ENCODE assay signal across 1 cellular context in the genomic region with DNA sequence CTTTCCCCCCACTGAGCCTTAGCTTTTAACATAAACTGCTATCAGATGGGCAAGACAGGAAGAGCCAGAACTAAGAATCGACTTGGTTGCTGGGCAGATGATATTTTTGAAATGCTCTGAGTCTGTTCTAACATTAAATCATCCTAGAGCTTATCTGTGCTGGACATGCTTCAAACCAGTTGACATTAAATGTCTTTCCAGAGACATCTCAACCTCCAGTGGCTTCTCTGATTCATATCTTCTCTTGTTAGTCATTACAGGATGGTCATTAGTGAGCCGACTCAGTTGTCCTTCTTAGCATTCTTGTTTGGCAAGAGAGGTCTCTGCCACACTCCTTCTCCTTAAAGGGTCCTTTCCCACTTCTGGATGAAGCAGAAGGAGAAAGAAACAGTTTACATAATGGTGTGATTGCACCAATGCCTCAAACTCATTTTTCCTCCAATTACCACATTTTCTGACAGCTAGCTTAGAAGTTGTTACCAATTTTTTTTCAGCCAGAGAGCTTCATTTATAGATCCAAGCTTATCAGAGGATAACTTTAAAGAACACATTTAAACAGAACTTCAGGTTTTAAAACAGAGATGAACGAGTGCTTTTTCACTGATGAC.
TF ChIP-seq lines count a peak whose summit lies in the region.

No MANE protein-coding gene starts in this region.

TF ChIP-seq in K562, 482 proteins besides CTCF, POLR2A, EP300 and RAD21 (continued from another document and continues in another):
- TF ChIP-seq, protein P1, sequence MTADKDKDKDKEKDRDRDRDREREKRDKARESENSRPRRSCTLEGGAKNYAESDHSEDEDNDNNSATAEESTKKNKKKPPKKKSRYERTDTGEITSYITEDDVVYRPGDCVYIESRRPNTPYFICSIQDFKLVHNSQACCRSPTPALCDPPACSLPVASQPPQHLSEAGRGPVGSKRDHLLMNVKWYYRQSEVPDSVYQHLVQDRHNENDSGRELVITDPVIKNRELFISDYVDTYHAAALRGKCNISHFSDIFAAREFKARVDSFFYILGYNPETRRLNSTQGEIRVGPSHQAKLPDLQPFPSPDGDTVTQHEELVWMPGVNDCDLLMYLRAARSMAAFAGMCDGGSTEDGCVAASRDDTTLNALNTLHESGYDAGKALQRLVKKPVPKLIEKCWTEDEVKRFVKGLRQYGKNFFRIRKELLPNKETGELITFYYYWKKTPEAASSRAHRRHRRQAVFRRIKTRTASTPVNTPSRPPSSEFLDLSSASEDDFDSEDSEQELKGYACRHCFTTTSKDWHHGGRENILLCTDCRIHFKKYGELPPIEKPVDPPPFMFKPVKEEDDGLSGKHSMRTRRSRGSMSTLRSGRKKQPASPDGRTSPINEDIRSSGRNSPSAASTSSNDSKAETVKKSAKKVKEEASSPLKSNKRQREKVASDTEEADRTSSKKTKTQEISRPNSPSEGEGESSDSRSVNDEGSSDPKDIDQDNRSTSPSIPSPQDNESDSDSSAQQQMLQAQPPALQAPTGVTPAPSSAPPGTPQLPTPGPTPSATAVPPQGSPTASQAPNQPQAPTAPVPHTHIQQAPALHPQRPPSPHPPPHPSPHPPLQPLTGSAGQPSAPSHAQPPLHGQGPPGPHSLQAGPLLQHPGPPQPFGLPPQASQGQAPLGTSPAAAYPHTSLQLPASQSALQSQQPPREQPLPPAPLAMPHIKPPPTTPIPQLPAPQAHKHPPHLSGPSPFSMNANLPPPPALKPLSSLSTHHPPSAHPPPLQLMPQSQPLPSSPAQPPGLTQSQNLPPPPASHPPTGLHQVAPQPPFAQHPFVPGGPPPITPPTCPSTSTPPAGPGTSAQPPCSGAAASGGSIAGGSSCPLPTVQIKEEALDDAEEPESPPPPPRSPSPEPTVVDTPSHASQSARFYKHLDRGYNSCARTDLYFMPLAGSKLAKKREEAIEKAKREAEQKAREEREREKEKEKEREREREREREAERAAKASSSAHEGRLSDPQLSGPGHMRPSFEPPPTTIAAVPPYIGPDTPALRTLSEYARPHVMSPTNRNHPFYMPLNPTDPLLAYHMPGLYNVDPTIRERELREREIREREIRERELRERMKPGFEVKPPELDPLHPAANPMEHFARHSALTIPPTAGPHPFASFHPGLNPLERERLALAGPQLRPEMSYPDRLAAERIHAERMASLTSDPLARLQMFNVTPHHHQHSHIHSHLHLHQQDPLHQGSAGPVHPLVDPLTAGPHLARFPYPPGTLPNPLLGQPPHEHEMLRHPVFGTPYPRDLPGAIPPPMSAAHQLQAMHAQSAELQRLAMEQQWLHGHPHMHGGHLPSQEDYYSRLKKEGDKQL (CRISPR knock-in tag; IDR thresholded peaks at IDR 0.05; ENCODE audit: borderline replicate concordance) = no peak
- TF ChIP-seq MTA2 (IDR thresholded peaks at IDR 0.05; ENCODE audit: low read depth) (peak; percentile 30; the same call in 1 of the 2 replicates), TEAD2 (tag; IDR thresholded peaks at IDR 0.05) (no peak), CBFA2T3 (IDR thresholded peaks at IDR 0.05) (peak; percentile 79), SPI1 (IDR thresholded peaks at IDR 0.05; ENCODE audit: borderline replicate concordance, low read depth, low read length) (no peak), FOXA3 (CRISPR knock-in tag; conservative IDR thresholded peaks at IDR 0.05 in 1 of 2, IDR thresholded peaks at IDR 0.05 in 1 of 2) (peak in 1 of 2 experiments; percentile 37; a peak in 1 of 4 replicates), XRCC3 (IDR thresholded peaks at IDR 0.05) (no peak), ZNF57 (CRISPR knock-in tag; IDR thresholded peaks at IDR 0.05) (no peak), ZC3H8 (IDR thresholded peaks at IDR 0.05) (no peak), RB1 (IDR thresholded peaks at IDR 0.05; ENCODE audit: low read depth) (no peak), SOX6 (IDR thresholded peaks at IDR 0.05) (peak; percentile 67; the same call in 1 of the 2 replicates), ZNF584 (CRISPR knock-in tag; IDR thresholded peaks at IDR 0.05; ENCODE audit: low read depth) (0 out of 2 replicates have a peak, but pooled peaks have one; percentile 48), SAFB (IDR thresholded peaks at IDR 0.05; ENCODE audit: borderline replicate concordance, low read depth, low read length) (no peak), TCF7L2 (IDR thresholded peaks at IDR 0.05; ENCODE audit: low read depth, low read length) (no peak), NFIC (IDR thresholded peaks at IDR 0.05) (no peak), NBN (IDR thresholded peaks at IDR 0.05; ENCODE audit: low read depth) (no peak), ZBTB17 (CRISPR knock-in tag; IDR thresholded peaks at IDR 0.05) (no peak), KDM4B (IDR thresholded peaks at IDR 0.05; ENCODE audit: borderline replicate concordance in 2 of 2, low read depth in 1 of 2) (no peak), POLR2G (IDR thresholded peaks at IDR 0.05; ENCODE audit: low read depth, low read length) (no peak), RBFOX2 (IDR thresholded peaks at IDR 0.05; ENCODE audit: low read depth, low read length) (no peak), ZNF696 (CRISPR knock-in tag; conservative IDR thresholded peaks at IDR 0.05) (no peak), ZNF124 (CRISPR knock-in tag; IDR thresholded peaks at IDR 0.05) (no peak), ZNF134 (CRISPR knock-in tag; conservative IDR thresholded peaks at IDR 0.05) (no peak), FOXM1 (IDR thresholded peaks at IDR 0.05; ENCODE audit: low read depth) (no peak), FOXM1 (CRISPR knock-in tag; IDR thresholded peaks at IDR 0.05; ENCODE audit: low read depth) (no peak), BDP1 (IDR thresholded peaks at IDR 0.05; ENCODE audit: insufficient read depth, insufficient read length) (no peak), NFE2 (IDR thresholded peaks at IDR 0.05; ENCODE audit: low read depth) (no peak), CHCHD3 (CRISPR knock-in tag; IDR thresholded peaks at IDR 0.05) (no peak), NCOR1 (IDR thresholded peaks at IDR 0.05) (0 out of 2 replicates have a peak, but pooled peaks have one; percentile 36), MXI1 (IDR thresholded peaks at IDR 0.05; ENCODE audit: low read depth, low read length) (no peak), DNMT1 (IDR thresholded peaks at IDR 0.05) (no peak), C11orf30 (IDR thresholded peaks at IDR 0.05; ENCODE audit: low read depth) (no peak), EGR1 (conservative IDR thresholded peaks at IDR 0.05) (no peak), CBX1 (IDR thresholded peaks at IDR 0.05; ENCODE audit: low read depth) (no peak), KLF13 (tag; IDR thresholded peaks at IDR 0.05; ENCODE audit: borderline replicate concordance, low read depth) (no peak), SRSF7 (optimal IDR thresholded peaks at IDR 0.05; ENCODE audit: low read depth, low read length) (no peak), RBBP5 (IDR thresholded peaks at IDR 0.05; ENCODE audit: borderline replicate concordance, insufficient read depth, low read length, poor library complexity, severe bottlenecking) (no peak), RBM14 (IDR thresholded peaks at IDR 0.05; ENCODE audit: borderline replicate concordance, insufficient read depth, low read depth, low read length) (no peak), SMARCA4 (IDR thresholded peaks at IDR 0.05) (peak; percentile 58; the same call in 1 of the 2 replicates), ADNP (tag; IDR thresholded peaks at IDR 0.05) (no peak), ATF7 (IDR thresholded peaks at IDR 0.05) (no peak), TCFL5 (CRISPR knock-in tag; conservative IDR thresholded peaks at IDR 0.05) (no peak), TAF9B (IDR thresholded peaks at IDR 0.05; ENCODE audit: partially characterized antibody) (no peak), ZNF217 (CRISPR knock-in tag; IDR thresholded peaks at IDR 0.05) (no peak), U2AF1 (optimal IDR thresholded peaks at IDR 0.05; ENCODE audit: low read depth, low read length) (no peak), CAMTA2 (CRISPR knock-in tag; conservative IDR thresholded peaks at IDR 0.05) (no peak), ZNF644 (tag; IDR thresholded peaks at IDR 0.05; ENCODE audit: low read depth) (no peak; the same call in 1 of the 2 replicates), ESRRA (IDR thresholded peaks at IDR 0.05; ENCODE audit: borderline replicate concordance, low read depth) (no peak), TGIF2 (CRISPR knock-in tag; IDR thresholded peaks at IDR 0.05) (no peak)
- TF ChIP-seq, protein P2, sequence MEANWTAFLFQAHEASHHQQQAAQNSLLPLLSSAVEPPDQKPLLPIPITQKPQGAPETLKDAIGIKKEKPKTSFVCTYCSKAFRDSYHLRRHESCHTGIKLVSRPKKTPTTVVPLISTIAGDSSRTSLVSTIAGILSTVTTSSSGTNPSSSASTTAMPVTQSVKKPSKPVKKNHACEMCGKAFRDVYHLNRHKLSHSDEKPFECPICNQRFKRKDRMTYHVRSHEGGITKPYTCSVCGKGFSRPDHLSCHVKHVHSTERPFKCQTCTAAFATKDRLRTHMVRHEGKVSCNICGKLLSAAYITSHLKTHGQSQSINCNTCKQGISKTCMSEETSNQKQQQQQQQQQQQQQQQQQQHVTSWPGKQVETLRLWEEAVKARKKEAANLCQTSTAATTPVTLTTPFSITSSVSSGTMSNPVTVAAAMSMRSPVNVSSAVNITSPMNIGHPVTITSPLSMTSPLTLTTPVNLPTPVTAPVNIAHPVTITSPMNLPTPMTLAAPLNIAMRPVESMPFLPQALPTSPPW (CRISPR knock-in tag; IDR thresholded peaks at IDR 0.05) = peak; percentile 38; the same call in 1 of the 2 replicates
- TF ChIP-seq, protein P3, sequence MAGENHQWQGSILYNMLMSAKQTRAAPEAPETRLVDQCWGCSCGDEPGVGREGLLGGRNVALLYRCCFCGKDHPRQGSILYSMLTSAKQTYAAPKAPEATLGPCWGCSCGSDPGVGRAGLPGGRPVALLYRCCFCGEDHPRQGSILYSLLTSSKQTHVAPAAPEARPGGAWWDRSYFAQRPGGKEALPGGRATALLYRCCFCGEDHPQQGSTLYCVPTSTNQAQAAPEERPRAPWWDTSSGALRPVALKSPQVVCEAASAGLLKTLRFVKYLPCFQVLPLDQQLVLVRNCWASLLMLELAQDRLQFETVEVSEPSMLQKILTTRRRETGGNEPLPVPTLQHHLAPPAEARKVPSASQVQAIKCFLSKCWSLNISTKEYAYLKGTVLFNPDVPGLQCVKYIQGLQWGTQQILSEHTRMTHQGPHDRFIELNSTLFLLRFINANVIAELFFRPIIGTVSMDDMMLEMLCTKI (IDR thresholded peaks at IDR 0.05; ENCODE audit: partially characterized antibody) = no peak
- TF ChIP-seq, protein P4, sequence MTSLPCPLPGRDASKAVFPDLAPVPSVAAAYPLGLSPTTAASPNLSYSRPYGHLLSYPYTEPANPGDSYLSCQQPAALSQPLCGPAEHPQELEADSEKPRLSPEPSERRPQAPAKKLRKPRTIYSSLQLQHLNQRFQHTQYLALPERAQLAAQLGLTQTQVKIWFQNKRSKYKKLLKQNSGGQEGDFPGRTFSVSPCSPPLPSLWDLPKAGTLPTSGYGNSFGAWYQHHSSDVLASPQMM (CRISPR knock-in tag; IDR thresholded peaks at IDR 0.05) = no peak
- TF ChIP-seq, protein P5, sequence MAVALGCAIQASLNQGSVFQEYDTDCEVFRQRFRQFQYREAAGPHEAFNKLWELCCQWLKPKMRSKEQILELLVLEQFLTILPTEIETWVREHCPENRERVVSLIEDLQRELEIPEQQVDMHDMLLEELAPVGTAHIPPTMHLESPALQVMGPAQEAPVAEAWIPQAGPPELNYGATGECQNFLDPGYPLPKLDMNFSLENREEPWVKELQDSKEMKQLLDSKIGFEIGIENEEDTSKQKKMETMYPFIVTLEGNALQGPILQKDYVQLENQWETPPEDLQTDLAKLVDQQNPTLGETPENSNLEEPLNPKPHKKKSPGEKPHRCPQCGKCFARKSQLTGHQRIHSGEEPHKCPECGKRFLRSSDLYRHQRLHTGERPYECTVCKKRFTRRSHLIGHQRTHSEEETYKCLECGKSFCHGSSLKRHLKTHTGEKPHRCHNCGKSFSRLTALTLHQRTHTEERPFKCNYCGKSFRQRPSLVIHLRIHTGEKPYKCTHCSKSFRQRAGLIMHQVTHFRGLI (CRISPR knock-in tag; IDR thresholded peaks at IDR 0.05) = no peak
- TF ChIP-seq, protein P6, sequence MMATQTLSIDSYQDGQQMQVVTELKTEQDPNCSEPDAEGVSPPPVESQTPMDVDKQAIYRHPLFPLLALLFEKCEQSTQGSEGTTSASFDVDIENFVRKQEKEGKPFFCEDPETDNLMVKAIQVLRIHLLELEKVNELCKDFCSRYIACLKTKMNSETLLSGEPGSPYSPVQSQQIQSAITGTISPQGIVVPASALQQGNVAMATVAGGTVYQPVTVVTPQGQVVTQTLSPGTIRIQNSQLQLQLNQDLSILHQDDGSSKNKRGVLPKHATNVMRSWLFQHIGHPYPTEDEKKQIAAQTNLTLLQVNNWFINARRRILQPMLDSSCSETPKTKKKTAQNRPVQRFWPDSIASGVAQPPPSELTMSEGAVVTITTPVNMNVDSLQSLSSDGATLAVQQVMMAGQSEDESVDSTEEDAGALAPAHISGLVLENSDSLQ (IDR thresholded peaks at IDR 0.05) = peak; percentile 74
- TF ChIP-seq, protein P7, sequence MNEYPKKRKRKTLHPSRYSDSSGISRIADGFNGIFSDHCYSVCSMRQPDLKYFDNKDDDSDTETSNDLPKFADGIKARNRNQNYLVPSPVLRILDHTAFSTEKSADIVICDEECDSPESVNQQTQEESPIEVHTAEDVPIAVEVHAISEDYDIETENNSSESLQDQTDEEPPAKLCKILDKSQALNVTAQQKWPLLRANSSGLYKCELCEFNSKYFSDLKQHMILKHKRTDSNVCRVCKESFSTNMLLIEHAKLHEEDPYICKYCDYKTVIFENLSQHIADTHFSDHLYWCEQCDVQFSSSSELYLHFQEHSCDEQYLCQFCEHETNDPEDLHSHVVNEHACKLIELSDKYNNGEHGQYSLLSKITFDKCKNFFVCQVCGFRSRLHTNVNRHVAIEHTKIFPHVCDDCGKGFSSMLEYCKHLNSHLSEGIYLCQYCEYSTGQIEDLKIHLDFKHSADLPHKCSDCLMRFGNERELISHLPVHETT (CRISPR knock-in tag; conservative IDR thresholded peaks at IDR 0.05 in 1 of 2, IDR thresholded peaks at IDR 0.05 in 1 of 2) = peak in 1 of 2 experiments; percentile 62; a peak in 1 of 4 replicates
- TF ChIP-seq, protein P8, sequence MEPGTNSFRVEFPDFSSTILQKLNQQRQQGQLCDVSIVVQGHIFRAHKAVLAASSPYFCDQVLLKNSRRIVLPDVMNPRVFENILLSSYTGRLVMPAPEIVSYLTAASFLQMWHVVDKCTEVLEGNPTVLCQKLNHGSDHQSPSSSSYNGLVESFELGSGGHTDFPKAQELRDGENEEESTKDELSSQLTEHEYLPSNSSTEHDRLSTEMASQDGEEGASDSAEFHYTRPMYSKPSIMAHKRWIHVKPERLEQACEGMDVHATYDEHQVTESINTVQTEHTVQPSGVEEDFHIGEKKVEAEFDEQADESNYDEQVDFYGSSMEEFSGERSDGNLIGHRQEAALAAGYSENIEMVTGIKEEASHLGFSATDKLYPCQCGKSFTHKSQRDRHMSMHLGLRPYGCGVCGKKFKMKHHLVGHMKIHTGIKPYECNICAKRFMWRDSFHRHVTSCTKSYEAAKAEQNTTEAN (CRISPR knock-in tag; IDR thresholded peaks at IDR 0.05) = no peak
- TF ChIP-seq, protein P9, sequence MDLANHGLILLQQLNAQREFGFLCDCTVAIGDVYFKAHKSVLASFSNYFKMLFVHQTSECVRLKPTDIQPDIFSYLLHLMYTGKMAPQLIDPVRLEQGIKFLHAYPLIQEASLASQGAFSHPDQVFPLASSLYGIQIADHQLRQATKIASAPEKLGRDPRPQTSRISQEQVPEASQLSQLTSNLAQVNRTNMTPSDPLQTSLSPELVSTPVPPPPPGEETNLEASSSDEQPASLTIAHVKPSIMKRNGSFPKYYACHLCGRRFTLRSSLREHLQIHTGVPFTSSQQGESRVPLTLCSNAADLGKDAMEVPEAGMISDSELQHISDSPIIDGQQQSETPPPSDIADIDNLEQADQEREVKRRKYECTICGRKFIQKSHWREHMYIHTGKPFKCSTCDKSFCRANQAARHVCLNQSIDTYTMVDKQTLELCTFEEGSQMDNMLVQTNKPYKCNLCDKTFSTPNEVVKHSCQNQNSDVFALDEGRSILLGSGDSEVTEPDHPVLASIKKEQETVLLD (IDR thresholded peaks at IDR 0.05) = no peak
